Comparison of ENCODE assay signal across 1 cellular context in the genomic region with DNA sequence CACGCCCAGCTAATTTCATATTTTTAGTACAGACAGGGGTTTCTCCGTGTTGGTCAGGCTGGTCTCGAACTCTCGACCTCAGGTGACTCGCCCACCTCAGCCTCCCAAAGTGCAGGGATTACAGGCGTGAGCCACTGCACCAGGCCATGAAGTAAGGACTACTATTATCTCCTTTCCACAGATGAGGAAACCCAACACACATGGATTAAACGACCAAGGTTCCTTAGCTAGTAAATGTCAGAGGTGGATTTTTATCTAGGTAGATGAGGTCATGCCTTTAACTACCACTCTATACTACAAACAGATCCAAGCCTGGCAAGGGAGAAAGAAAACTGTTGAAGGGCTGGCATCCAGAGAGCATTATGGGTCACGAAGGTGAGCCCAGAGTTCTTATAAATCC.
TF ChIP-seq lines count a peak whose summit lies in the region.

No MANE protein-coding gene starts in this region.

TF ChIP-seq in K562, 482 proteins besides CTCF, POLR2A, EP300 and RAD21 (continues in another document):
- TF ChIP-seq PHB2 (IDR thresholded peaks at IDR 0.05; ENCODE audit: low read depth) (0 out of 2 replicates have a peak, but pooled peaks have one; percentile 2), SRSF1 (IDR thresholded peaks at IDR 0.05; ENCODE audit: low read depth, low read length) (no peak), C11orf30 (IDR thresholded peaks at IDR 0.05; ENCODE audit: low read depth) (no peak), JUND (IDR thresholded peaks at IDR 0.05; ENCODE audit: borderline replicate concordance, low read depth, low read length) (0 out of 2 replicates have a peak, but pooled peaks have one; percentile 13), JUND (tag; IDR thresholded peaks at IDR 0.05; ENCODE audit: borderline replicate concordance, low read depth, low read length) (no peak; the same call in 2 of the 3 replicates), TBP (optimal IDR thresholded peaks at IDR 0.05; ENCODE audit: low read depth, low read length) (peak; percentile 61), CEBPG (CRISPR knock-in tag; IDR thresholded peaks at IDR 0.05) (no peak), CEBPG (tag; conservative IDR thresholded peaks at IDR 0.05 in 1 of 2, IDR thresholded peaks at IDR 0.05 in 1 of 2) (no peak), EWSR1 (IDR thresholded peaks at IDR 0.05; ENCODE audit: borderline replicate concordance, low read depth, partially characterized antibody) (no peak), TEAD1 (CRISPR knock-in tag; IDR thresholded peaks at IDR 0.05) (no peak), ZSCAN29 (IDR thresholded peaks at IDR 0.05) (no peak), RFX5 (IDR thresholded peaks at IDR 0.05; ENCODE audit: low read depth, low read length) (no peak), ZKSCAN8 (CRISPR knock-in tag; IDR thresholded peaks at IDR 0.05) (no peak), CC2D1A (IDR thresholded peaks at IDR 0.05) (no peak), NFIC (IDR thresholded peaks at IDR 0.05) (no peak), SMAD2 (IDR thresholded peaks at IDR 0.05; ENCODE audit: low read depth, low read length) (no peak), ZNF507 (tag; conservative IDR thresholded peaks at IDR 0.05) (no peak), RBM14 (IDR thresholded peaks at IDR 0.05; ENCODE audit: borderline replicate concordance, insufficient read depth, low read depth, low read length) (no peak), CCNT2 (IDR thresholded peaks at IDR 0.05; ENCODE audit: borderline replicate concordance, extremely low read depth, insufficient read length, low read depth, low read length) (no peak), ATF7 (IDR thresholded peaks at IDR 0.05) (peak; percentile 58), DNMT1 (IDR thresholded peaks at IDR 0.05) (no peak), SAFB2 (IDR thresholded peaks at IDR 0.05; ENCODE audit: borderline replicate concordance, low read depth, low read length, severe bottlenecking) (no peak), DIDO1 (tag; IDR thresholded peaks at IDR 0.05; ENCODE audit: low read depth) (no peak), ZNF277 (CRISPR knock-in tag; IDR thresholded peaks at IDR 0.05; ENCODE audit: borderline replicate concordance) (no peak), RBM17 (IDR thresholded peaks at IDR 0.05; ENCODE audit: borderline replicate concordance, low read depth, low read length) (no peak), TAF9B (IDR thresholded peaks at IDR 0.05; ENCODE audit: partially characterized antibody) (no peak), SP2 (IDR thresholded peaks at IDR 0.05; ENCODE audit: extremely low read depth, low read depth, low read length, poor library complexity, severe bottlenecking) (no peak), PPARD (CRISPR knock-in tag; IDR thresholded peaks at IDR 0.05) (no peak), ZNF121 (CRISPR knock-in tag; conservative IDR thresholded peaks at IDR 0.05) (no peak), CREBBP (IDR thresholded peaks at IDR 0.05; ENCODE audit: low read depth, low read length) (no peak), POLR3A (IDR thresholded peaks at IDR 0.05; ENCODE audit: borderline replicate concordance, extremely low read depth, insufficient read depth, insufficient read length) (peak; percentile 14), CEBPB (tag; IDR thresholded peaks at IDR 0.05) (no peak), ZNF583 (CRISPR knock-in tag; IDR thresholded peaks at IDR 0.05) (no peak), NCOA4 (IDR thresholded peaks at IDR 0.05; ENCODE audit: partially characterized antibody) (no peak), HDAC2 (IDR thresholded peaks at IDR 0.05) (no peak), CUX1 (CRISPR knock-in tag; IDR thresholded peaks at IDR 0.05) (no peak), PRPF4 (IDR thresholded peaks at IDR 0.05; ENCODE audit: insufficient read depth, low read depth, low read length, poor library complexity, severe bottlenecking) (no peak), FOXA1 (IDR thresholded peaks at IDR 0.05; ENCODE audit: borderline replicate concordance) (no peak)
- TF ChIP-seq, protein P1, sequence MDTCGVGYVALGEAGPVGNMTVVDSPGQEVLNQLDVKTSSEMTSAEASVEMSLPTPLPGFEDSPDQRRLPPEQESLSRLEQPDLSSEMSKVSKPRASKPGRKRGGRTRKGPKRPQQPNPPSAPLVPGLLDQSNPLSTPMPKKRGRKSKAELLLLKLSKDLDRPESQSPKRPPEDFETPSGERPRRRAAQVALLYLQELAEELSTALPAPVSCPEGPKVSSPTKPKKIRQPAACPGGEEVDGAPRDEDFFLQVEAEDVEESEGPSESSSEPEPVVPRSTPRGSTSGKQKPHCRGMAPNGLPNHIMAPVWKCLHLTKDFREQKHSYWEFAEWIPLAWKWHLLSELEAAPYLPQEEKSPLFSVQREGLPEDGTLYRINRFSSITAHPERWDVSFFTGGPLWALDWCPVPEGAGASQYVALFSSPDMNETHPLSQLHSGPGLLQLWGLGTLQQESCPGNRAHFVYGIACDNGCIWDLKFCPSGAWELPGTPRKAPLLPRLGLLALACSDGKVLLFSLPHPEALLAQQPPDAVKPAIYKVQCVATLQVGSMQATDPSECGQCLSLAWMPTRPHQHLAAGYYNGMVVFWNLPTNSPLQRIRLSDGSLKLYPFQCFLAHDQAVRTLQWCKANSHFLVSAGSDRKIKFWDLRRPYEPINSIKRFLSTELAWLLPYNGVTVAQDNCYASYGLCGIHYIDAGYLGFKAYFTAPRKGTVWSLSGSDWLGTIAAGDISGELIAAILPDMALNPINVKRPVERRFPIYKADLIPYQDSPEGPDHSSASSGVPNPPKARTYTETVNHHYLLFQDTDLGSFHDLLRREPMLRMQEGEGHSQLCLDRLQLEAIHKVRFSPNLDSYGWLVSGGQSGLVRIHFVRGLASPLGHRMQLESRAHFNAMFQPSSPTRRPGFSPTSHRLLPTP (IDR thresholded peaks at IDR 0.05; ENCODE audit: borderline replicate concordance, extremely low read depth, insufficient read length), result no peak
- TF ChIP-seq, protein P2, sequence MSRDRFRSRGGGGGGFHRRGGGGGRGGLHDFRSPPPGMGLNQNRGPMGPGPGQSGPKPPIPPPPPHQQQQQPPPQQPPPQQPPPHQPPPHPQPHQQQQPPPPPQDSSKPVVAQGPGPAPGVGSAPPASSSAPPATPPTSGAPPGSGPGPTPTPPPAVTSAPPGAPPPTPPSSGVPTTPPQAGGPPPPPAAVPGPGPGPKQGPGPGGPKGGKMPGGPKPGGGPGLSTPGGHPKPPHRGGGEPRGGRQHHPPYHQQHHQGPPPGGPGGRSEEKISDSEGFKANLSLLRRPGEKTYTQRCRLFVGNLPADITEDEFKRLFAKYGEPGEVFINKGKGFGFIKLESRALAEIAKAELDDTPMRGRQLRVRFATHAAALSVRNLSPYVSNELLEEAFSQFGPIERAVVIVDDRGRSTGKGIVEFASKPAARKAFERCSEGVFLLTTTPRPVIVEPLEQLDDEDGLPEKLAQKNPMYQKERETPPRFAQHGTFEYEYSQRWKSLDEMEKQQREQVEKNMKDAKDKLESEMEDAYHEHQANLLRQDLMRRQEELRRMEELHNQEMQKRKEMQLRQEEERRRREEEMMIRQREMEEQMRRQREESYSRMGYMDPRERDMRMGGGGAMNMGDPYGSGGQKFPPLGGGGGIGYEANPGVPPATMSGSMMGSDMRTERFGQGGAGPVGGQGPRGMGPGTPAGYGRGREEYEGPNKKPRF (IDR thresholded peaks at IDR 0.05; ENCODE audit: low read depth, low read length), result no peak
- TF ChIP-seq, protein P3, sequence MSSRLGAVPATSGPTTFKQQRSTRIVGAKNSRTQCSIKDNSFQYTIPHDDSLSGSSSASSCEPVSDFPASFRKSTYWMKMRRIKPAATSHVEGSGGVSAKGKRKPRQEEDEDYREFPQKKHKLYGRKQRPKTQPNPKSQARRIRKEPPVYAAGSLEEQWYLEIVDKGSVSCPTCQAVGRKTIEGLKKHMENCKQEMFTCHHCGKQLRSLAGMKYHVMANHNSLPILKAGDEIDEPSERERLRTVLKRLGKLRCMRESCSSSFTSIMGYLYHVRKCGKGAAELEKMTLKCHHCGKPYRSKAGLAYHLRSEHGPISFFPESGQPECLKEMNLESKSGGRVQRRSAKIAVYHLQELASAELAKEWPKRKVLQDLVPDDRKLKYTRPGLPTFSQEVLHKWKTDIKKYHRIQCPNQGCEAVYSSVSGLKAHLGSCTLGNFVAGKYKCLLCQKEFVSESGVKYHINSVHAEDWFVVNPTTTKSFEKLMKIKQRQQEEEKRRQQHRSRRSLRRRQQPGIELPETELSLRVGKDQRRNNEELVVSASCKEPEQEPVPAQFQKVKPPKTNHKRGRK (tag; IDR thresholded peaks at IDR 0.05), result no peak
- TF ChIP-seq, protein P4, sequence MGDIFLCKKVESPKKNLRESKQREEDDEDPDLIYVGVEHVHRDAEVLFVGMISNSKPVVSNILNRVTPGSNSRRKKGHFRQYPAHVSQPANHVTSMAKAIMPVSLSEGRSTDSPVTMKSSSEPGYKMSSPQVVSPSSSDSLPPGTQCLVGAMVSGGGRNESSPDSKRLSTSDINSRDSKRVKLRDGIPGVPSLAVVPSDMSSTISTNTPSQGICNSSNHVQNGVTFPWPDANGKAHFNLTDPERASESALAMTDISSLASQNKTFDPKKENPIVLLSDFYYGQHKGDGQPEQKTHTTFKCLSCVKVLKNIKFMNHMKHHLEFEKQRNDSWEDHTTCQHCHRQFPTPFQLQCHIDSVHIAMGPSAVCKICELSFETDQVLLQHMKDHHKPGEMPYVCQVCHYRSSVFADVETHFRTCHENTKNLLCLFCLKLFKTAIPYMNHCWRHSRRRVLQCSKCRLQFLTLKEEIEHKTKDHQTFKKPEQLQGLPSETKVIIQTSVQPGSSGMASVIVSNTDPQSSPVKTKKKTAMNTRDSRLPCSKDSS (IDR thresholded peaks at IDR 0.05; ENCODE audit: low read depth, partially characterized antibody), result no peak
- TF ChIP-seq, protein P5, sequence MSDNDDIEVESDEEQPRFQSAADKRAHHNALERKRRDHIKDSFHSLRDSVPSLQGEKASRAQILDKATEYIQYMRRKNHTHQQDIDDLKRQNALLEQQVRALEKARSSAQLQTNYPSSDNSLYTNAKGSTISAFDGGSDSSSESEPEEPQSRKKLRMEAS (CRISPR knock-in tag; IDR thresholded peaks at IDR 0.05), result no peak
- TF ChIP-seq, protein P6, sequence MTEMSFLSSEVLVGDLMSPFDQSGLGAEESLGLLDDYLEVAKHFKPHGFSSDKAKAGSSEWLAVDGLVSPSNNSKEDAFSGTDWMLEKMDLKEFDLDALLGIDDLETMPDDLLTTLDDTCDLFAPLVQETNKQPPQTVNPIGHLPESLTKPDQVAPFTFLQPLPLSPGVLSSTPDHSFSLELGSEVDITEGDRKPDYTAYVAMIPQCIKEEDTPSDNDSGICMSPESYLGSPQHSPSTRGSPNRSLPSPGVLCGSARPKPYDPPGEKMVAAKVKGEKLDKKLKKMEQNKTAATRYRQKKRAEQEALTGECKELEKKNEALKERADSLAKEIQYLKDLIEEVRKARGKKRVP (CRISPR knock-in tag; IDR thresholded peaks at IDR 0.05), result no peak
- TF ChIP-seq, protein P7, sequence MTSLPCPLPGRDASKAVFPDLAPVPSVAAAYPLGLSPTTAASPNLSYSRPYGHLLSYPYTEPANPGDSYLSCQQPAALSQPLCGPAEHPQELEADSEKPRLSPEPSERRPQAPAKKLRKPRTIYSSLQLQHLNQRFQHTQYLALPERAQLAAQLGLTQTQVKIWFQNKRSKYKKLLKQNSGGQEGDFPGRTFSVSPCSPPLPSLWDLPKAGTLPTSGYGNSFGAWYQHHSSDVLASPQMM (CRISPR knock-in tag; IDR thresholded peaks at IDR 0.05), result no peak
- TF ChIP-seq, protein P8, sequence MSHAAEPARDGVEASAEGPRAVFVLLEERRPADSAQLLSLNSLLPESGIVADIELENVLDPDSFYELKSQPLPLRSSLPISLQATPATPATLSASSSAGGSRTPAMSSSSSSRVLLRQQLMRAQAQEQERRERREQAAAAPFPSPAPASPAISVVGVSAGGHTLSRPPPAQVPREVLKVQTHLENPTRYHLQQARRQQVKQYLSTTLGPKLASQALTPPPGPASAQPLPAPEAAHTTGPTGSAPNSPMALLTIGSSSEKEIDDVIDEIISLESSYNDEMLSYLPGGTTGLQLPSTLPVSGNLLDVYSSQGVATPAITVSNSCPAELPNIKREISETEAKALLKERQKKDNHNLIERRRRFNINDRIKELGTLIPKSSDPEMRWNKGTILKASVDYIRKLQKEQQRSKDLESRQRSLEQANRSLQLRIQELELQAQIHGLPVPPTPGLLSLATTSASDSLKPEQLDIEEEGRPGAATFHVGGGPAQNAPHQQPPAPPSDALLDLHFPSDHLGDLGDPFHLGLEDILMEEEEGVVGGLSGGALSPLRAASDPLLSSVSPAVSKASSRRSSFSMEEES (CRISPR knock-in tag; IDR thresholded peaks at IDR 0.05), result no peak
